8 cellular contexts compared by ENCODE assay signal in genomic region chr17:48907713-48908046, GRCh38. TPM values are rescaled to one million over a fixed set of nuclear protein-coding genes. Genes with fewer than 3 reads are reported as not detected.
DNase-seq lines count a peak whose midpoint lies in the region; ATAC-seq and TF ChIP-seq lines count a peak whose summit lies in the region.

No MANE protein-coding gene starts in this region.

- H3K36me3 ChIP-seq in A673 (ENCODE audit: insufficient read depth, low read length, poor library complexity, severe bottlenecking) (peaks cover 30% of the 10 kb centered on the region), SK-N-MC (ENCODE audit: insufficient read depth, low read length) (peaks cover 32% of the 10 kb centered on the region), neuron (ENCODE audit: insufficient read depth, low read length) (peaks cover 25% of the 10 kb centered on the region)

- POLR2A ChIA-PET in A673 (lab: Charles Lee; ENCODE audit: low non-redundant PET), result interaction anchor here (1.7 kb wide), 1 partner anchor 15 kb away, joined by 7 read pairs; the partner anchor contains the start of gene ATP5MC1

- CTCF ChIA-PET in A673 (lab: Charles Lee), result interaction anchor here (0.7 to 1.5 kb wide), 2 partner anchors 23 to 156 kb away, joined by 4 to 8 read pairs; no protein-coding TSS in a partner anchor

- H2AFZ ChIP-seq in neuron (ENCODE audit: low read depth, low read length), result peak overlapping the region; percentile 42

- peak overlapping the region; percentile 89 for H3K4me3 ChIP-seq in A673 (ENCODE audit: low read depth, low read length, poor library complexity, severe bottlenecking)
- H3K4me3 ChIP-seq in SK-N-MC, result peak overlapping the region; percentile 97
- peak overlapping the region; percentile 68 for H3K4me3 ChIP-seq in epithelial cell of proximal tubule (ENCODE audit: low read depth, low read length)
- H3K4me3 ChIP-seq in neuron (ENCODE audit: low read length), result peak overlapping the region; percentile 80

- no peaks in the 10 kb centered on the region for H3K27me3 ChIP-seq in A673 (replicated peaks; ENCODE audit: insufficient read depth, low read depth, low read length, poor library complexity)
- no peaks in the 10 kb centered on the region for H3K27me3 ChIP-seq in neuron (ENCODE audit: insufficient read depth, low read length)

- in situ Hi-C loops in GM13976 (cut with MboI; ENCODE audit: low sequenced_read_pairs, unreplicated experiment), result no loop called here

- ATAC-seq in HG02973 (IDR thresholded peaks at IDR 0.05; ENCODE audit: unreplicated experiment) (no peak), GM18858 (IDR thresholded peaks at IDR 0.05; ENCODE audit: unreplicated experiment) (no peak)

- TSS peak; percentile 85 for BruUV-seq in A673 (replicated peaks; lab: Mats Ljungman, UMichigan)

- peak overlapping the region; percentile 81 for H3K9ac ChIP-seq in SK-N-MC (ENCODE audit: insufficient read length)

- TF ChIP-seq CTCF in A673 (conservative IDR thresholded peaks at IDR 0.05; ENCODE audit: low read depth, low read length), result no peak
- TF ChIP-seq CTCF in GM13976 (IDR thresholded peaks at IDR 0.05; ENCODE audit: borderline replicate concordance, control extremely low read depth, extremely low read depth, insufficient read depth, missing control alignments), result no peak
- no peak for TF ChIP-seq CTCF in epithelial cell of proximal tubule (conservative IDR thresholded peaks at IDR 0.05; ENCODE audit: low read depth, low read length)

- intact Hi-C loops in A673 (cut with micrococcal nuclease; ENCODE audit: unreplicated experiment), result loop anchor here (10.0 kb wide), 1 partner anchor 287 kb away; no protein-coding TSS in a partner anchor

- H3K9me3 ChIP-seq in A673 (ENCODE audit: low read depth, low read length, poor library complexity, severe bottlenecking) (no peaks in the 10 kb centered on the region), SK-N-MC (ENCODE audit: low read depth, low read length) (no peaks in the 10 kb centered on the region), neuron (ENCODE audit: low read length) (no peaks in the 10 kb centered on the region)

- H3K27ac ChIP-seq in A673 (ENCODE audit: low read depth, low read length, poor library complexity, severe bottlenecking) (peak overlapping the region; percentile 94), SK-N-MC (peak overlapping the region; percentile 90)

- no peak for DNase-seq in A673 (ENCODE audit: low spot score)
- peak; percentile 57 for DNase-seq in GM13976 (ENCODE audit: low spot score)
- no peak for DNase-seq in SK-N-MC (ENCODE audit: low read depth, low spot score)
- DNase-seq in epithelial cell of proximal tubule (ENCODE audit: low read depth), result no peak
- DNase-seq in foreskin melanocyte, result no peak

- H3K4me1 ChIP-seq in A673 (ENCODE audit: insufficient read depth, low read length, poor library complexity, severe bottlenecking) (peaks cover 16% of the 10 kb centered on the region), neuron (ENCODE audit: insufficient read depth, low read length) (peaks cover 26% of the 10 kb centered on the region)

RNA-seq across cellular contexts. Expression of gene UBE2Z, which starts 0.5 kb away (rescaled TPM):
- total RNA-seq in A673 (2021) (108 and 114 TPM in 2 replicates), epithelial cell of proximal tubule (71.0 and 78.9 TPM in 2 replicates)

RNA-seq across cellular contexts. Expression of gene ATP5MC1, which starts 15.1 kb away (rescaled TPM):
- total RNA-seq in A673 (2021) (132 and 136 TPM in 2 replicates), epithelial cell of proximal tubule (142 and 205 TPM in 2 replicates)

RNA-seq across cellular contexts. Expression of gene SNF8, which starts 37.0 kb away (rescaled TPM):
- 177 and 188 TPM in 2 replicates for total RNA-seq in A673 (2021)
- total RNA-seq in epithelial cell of proximal tubule, result 110 and 143 TPM in 2 replicates
